In the genomic region with DNA sequence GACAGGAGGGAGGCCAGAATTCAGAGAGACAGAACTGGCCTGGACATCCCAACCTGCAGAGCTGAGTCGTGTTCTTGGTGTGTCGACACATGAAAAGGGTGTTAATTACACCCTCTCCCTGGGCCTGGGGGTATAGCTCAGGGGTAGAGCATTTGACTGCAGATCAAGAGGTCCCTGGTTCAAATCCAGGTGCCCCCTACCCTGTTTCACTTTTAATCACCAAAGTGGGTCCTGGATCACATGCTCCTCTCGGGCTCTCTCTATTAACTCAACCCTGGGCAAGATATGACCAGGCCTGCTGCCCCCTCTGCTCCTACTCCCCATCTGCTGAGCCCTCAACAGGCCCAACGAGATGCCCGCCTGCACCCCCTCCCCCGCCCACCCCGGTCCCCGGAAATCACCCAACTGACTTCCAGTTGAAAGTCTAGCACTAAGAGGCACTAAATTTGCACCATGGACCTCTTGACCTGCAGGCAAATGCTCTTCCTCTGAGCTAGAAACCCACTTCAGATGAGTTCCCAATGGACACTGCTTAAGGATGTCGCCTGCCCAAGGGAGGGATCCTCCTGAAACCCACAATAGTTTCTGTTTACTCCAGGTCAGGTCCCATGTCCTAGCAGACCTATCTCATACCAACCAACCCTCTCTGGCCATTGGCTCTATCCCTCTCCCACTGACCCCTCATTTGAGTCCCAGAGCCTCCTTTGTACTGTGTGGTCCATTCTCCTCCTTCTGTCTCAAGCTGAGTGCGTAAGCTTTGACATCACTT, we compare ENCODE assay signal across 1 cellular context.
A peak's percentile ranks its signal among the peaks of the same experiment; 100 is the strongest.
TF ChIP-seq lines count a peak whose summit lies in the region.

No MANE protein-coding gene starts in this region.

TF ChIP-seq in HepG2, 621 proteins besides CTCF, POLR2A, EP300 and RAD21 (continued from another document):
- TF ChIP-seq MAFG (CRISPR knock-in tag; IDR thresholded peaks at IDR 0.05): no peak
- TF ChIP-seq ZNF557 (CRISPR knock-in tag; IDR thresholded peaks at IDR 0.05): no peak
- TF ChIP-seq THAP11 (CRISPR knock-in tag; IDR thresholded peaks at IDR 0.05): 0 out of 2 replicates have a peak, but pooled peaks have one; percentile 11
- peak; percentile 16; the same call in 1 of the 2 replicates for TF ChIP-seq GATAD2A (CRISPR knock-in tag; IDR thresholded peaks at IDR 0.05)
- TF ChIP-seq SSRP1 (CRISPR knock-in tag; IDR thresholded peaks at IDR 0.05): peak; percentile 29; the same call in 1 of the 2 replicates
- peak; percentile 92 for TF ChIP-seq ZNF24 (IDR thresholded peaks at IDR 0.05)
- TF ChIP-seq MEF2D (CRISPR knock-in tag; IDR thresholded peaks at IDR 0.05): no peak
- TF ChIP-seq IKZF1 (IDR thresholded peaks at IDR 0.05): no peak
- no peak for TF ChIP-seq ZNF713 (CRISPR knock-in tag; IDR thresholded peaks at IDR 0.05)
TF ChIP-seq in HepG2: peak in this region for 4.
